In the genomic region with DNA sequence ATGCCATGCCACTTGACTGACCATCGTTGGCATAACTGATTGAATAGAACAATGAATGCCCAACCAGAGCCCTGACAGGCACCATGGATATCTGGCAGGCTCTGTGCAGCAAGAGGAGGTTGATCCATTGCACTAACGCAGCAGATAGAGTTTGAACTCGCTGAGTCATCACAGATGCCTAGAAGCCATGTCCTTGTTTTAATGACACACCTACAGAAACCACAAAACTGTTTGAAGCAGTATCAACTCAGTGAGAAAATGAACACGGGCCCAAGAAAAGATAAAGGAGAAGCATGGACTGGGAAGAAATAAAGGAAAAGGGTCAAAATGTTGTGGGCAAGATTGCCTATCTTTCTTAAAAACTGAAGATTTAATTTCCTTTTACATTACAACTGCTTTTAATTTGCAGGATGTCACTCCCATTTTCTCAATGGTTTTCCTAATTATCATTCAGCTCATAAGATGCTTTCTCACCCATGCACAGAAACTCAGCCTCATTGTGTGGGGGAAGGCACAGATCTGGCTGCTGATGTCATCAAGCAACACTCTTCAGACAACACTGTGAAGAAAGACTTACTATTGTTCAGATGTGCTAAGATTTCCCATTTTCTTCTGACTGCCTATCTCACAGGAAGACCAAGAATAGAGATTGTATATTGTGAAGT, we compare ENCODE assay signal across 8 cellular contexts.
DNase-seq lines count a peak whose midpoint lies in the region; ATAC-seq and TF ChIP-seq lines count a peak whose summit lies in the region.

No MANE protein-coding gene starts in this region.

- peak overlapping the region in 2 of 10 donors; percentile 5 to 21 for H3K27ac Mint-ChIP-seq in naive thymus-derived CD8-positive, alpha-beta T cell

- H3K4me3 ChIP-seq in suprapubic skin, result no peak overlapping the region

- peak overlapping the region; percentile 78 for H3K27ac ChIP-seq in suprapubic skin

- peaks cover 19% of the 10 kb centered on the region for H3K4me1 ChIP-seq in suprapubic skin

- H3K4me3 Mint-ChIP-seq in naive thymus-derived CD8-positive, alpha-beta T cell, result peak overlapping the region in 1 of 10 donors; percentile 3

- intact Hi-C loops in cardiac septum (cut with DNase I), result loop anchor here (5.0 kb wide), 2 partner anchors 57 to 103 kb away; no protein-coding TSS in a partner anchor

- H3K36me3 ChIP-seq in suprapubic skin, result no peaks in the 10 kb centered on the region

- WGBS in suprapubic skin, result 33% methylated on average over 4 of the region's 4 CpGs

- no peaks in the 10 kb centered on the region for H3K27me3 ChIP-seq in suprapubic skin

- H3K27me3 Mint-ChIP-seq in naive thymus-derived CD8-positive, alpha-beta T cell, result no peaks in the 10 kb centered on the region

- peaks cover 0 to 13% (median 7%) of the 10 kb centered on the region in 9 donors for H3K9me3 Mint-ChIP-seq in naive thymus-derived CD8-positive, alpha-beta T cell

- TF ChIP-seq POLR2A in suprapubic skin (IDR thresholded peaks at IDR 0.05), result no peak

- no peaks in the 10 kb centered on the region for H3K9me3 ChIP-seq in suprapubic skin

- no peak for ATAC-seq in naive thymus-derived CD8-positive, alpha-beta T cell
- no peak for ATAC-seq in GM21367 (IDR thresholded peaks at IDR 0.05; ENCODE audit: unreplicated experiment)

- no peak for TF ChIP-seq EP300 in suprapubic skin (IDR thresholded peaks at IDR 0.05)

- DNase-seq in COLO668 (lab: John Stamatoyannopoulos, UW; ENCODE audit: unreplicated experiment), result peak; percentile 9
- DNase-seq in GM20000 (ENCODE audit: low spot score), result peak; percentile 36
- DNase-seq in RPMI8226, result peak; percentile 30
- peak; percentile 36 for DNase-seq in fibroblast of peridontal ligament (ENCODE audit: extremely low read depth)
- DNase-seq in suprapubic skin (ENCODE audit: low spot score in 2 of 2), result no peak
- no peak for DNase-seq in naive thymus-derived CD8-positive, alpha-beta T cell
- no peak for DNase-seq in cardiac septum (ENCODE audit: low spot score)

- H3K36me3 Mint-ChIP-seq in naive thymus-derived CD8-positive, alpha-beta T cell, result peaks cover 0 to 7% (median 3%) of the 10 kb centered on the region in 3 donors

- POLR2A ChIA-PET in naive thymus-derived CD8-positive, alpha-beta T cell (lab: Charles Lee), result no interaction called here

- TF ChIP-seq CTCF in GM20000 (IDR thresholded peaks at IDR 0.05; ENCODE audit: extremely low read depth, missing control alignments) (no peak), suprapubic skin (IDR thresholded peaks at IDR 0.05) (no peak)

- peaks cover 3 to 19% (median 8%) of the 10 kb centered on the region in 4 donors for H3K4me1 Mint-ChIP-seq in naive thymus-derived CD8-positive, alpha-beta T cell

Comparison
In these comparisons a context has a peak if more than half of its experiments do, and no peak if none do; other contexts are left out.
1. DNase-seq: peak in COLO668 (single experiment), GM20000 (single experiment), RPMI8226 (single experiment) and fibroblast of peridontal ligament (single experiment); none in suprapubic skin (0 of 2), naive thymus-derived CD8-positive, alpha-beta T cell (0 of 10) and cardiac septum (single experiment).